Comparison of ENCODE assay signal across 20 cellular contexts in the genomic region with DNA sequence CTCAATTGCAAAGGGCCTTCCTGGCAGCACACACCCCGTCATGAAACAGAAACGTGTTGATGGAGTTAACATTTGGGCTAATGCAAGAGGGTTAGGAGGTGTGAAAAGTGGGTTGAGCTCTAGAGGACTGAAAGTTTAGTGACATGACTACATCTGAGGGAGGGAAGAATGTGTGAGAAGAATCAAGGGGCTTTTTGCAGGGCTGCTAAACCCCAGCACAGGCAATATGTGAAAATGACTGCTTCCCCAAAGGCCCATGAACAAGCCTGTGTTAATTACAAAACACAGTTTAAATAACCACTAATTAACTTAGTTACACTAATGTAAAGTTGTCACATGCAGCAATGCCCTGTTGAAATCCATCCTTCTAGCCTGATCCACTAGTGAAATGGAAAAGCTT.
DNase-seq lines count a peak whose midpoint lies in the region; ATAC-seq and TF ChIP-seq lines count a peak whose summit lies in the region.
"Had no signal": no experiment of that assay in that cellular context is flagged by ENCODE, and none has a peak within 500 bp of the region (broad histone marks: within the 10 kb centered on the region; RNA-seq: fewer than 3 reads in every experiment).

No MANE protein-coding gene starts in this region.

- H3K9me3 Mint-ChIP-seq in activated T-cell treated with anti-CD3 and anti-CD28 coated beads, Interleukin-2, amount 50 U/mL, for 4 hours, result no peaks in the 10 kb centered on the region
- no peaks in the 10 kb centered on the region for H3K9me3 Mint-ChIP-seq in stimulated activated memory B cell treated with anti-CD40 and anti-IgM and Interleukin-4, amounts not matched to agents 10 μg/mL and 1 μg/mL and 100 μg/mL, for 72 hours
- H3K9me3 Mint-ChIP-seq: dendritic cell treated with granulocyte-macrophage colony-stimulating factor and Interleukin-4, amounts not matched to agents 40 ng/mL and 50 ng/mL, for 4 days had no signal

- H3K4me1 Mint-ChIP-seq in activated T-cell treated with anti-CD3 and anti-CD28 coated beads, Interleukin-2, amount 50 U/mL, for 4 hours (ENCODE audit: low read depth), result peaks cover 8% of the 10 kb centered on the region
- H3K4me1 Mint-ChIP-seq in stimulated activated memory B cell treated with anti-CD40 and anti-IgM and Interleukin-4, amounts not matched to agents 10 μg/mL and 1 μg/mL and 100 μg/mL, for 72 hours, result no peaks in the 10 kb centered on the region

- ATAC-seq in activated T-cell treated with anti-CD3 and anti-CD28 coated beads, Interleukin-2, amount 50 U/mL, for 4 hours, result peak; percentile 43 to 77
- peak; percentile 32 for ATAC-seq in GM19468 (IDR thresholded peaks at IDR 0.05; ENCODE audit: extremely low read depth, unreplicated experiment)
- ATAC-seq in stimulated activated memory B cell treated with anti-CD40 and anti-IgM and Interleukin-4, amounts not matched to agents 10 μg/mL and 1 μg/mL and 100 μg/mL, for 72 hours, result peak; percentile 34

- H3K27ac Mint-ChIP-seq in stimulated activated memory B cell treated with anti-CD40 and anti-IgM and Interleukin-4, amounts not matched to agents 10 μg/mL and 1 μg/mL and 100 μg/mL, for 72 hours, result no peak overlapping the region
- H3K27ac Mint-ChIP-seq: dendritic cell treated with granulocyte-macrophage colony-stimulating factor and Interleukin-4, amounts not matched to agents 40 ng/mL and 50 ng/mL, for 4 days had no signal

- no peak overlapping the region for H3K27ac ChIP-seq in WERI-Rb-1
- H3K27ac ChIP-seq: ovary, SK-N-MC, upper lobe of left lung, VCaP had no signal

- H3K4me3 ChIP-seq in WERI-Rb-1 (ENCODE audit: low read depth, low read length), result no peak overlapping the region
- H3K4me3 ChIP-seq: ovary, SK-N-MC, upper lobe of left lung had no signal

- no peaks in the 10 kb centered on the region for H3K36me3 ChIP-seq in WERI-Rb-1
- H3K36me3 ChIP-seq: ovary had no signal

- H3K9me3 ChIP-seq in WERI-Rb-1 (ENCODE audit: severe bottlenecking), result no peaks in the 10 kb centered on the region
- H3K9me3 ChIP-seq: ovary, upper lobe of left lung had no signal

- H3K36me3 Mint-ChIP-seq in activated T-cell treated with anti-CD3 and anti-CD28 coated beads, Interleukin-2, amount 50 U/mL, for 4 hours (ENCODE audit: insufficient read depth), result peaks cover 19% of the 10 kb centered on the region
- peaks cover 39% of the 10 kb centered on the region for H3K36me3 Mint-ChIP-seq in stimulated activated memory B cell treated with anti-CD40 and anti-IgM and Interleukin-4, amounts not matched to agents 10 μg/mL and 1 μg/mL and 100 μg/mL, for 72 hours

- no peak for TF ChIP-seq CTCF in WERI-Rb-1 (IDR thresholded peaks at IDR 0.05; ENCODE audit: low read depth, low read length)

- no peaks in the 10 kb centered on the region for H3K27me3 ChIP-seq in WERI-Rb-1 (ENCODE audit: insufficient read depth, low read depth, severe bottlenecking)
- H3K27me3 ChIP-seq: ovary, upper lobe of left lung had no signal

- no peak overlapping the region for H3K4me3 Mint-ChIP-seq in activated T-cell treated with anti-CD3 and anti-CD28 coated beads, Interleukin-2, amount 50 U/mL, for 4 hours
- H3K4me3 Mint-ChIP-seq in stimulated activated memory B cell treated with anti-CD40 and anti-IgM and Interleukin-4, amounts not matched to agents 10 μg/mL and 1 μg/mL and 100 μg/mL, for 72 hours, result no peak overlapping the region
- H3K4me3 Mint-ChIP-seq: dendritic cell treated with granulocyte-macrophage colony-stimulating factor and Interleukin-4, amounts not matched to agents 40 ng/mL and 50 ng/mL, for 4 days had no signal

- no peaks in the 10 kb centered on the region for H3K27me3 Mint-ChIP-seq in activated T-cell treated with anti-CD3 and anti-CD28 coated beads, Interleukin-2, amount 50 U/mL, for 4 hours (ENCODE audit: low read depth)
- no peaks in the 10 kb centered on the region for H3K27me3 Mint-ChIP-seq in stimulated activated memory B cell treated with anti-CD40 and anti-IgM and Interleukin-4, amounts not matched to agents 10 μg/mL and 1 μg/mL and 100 μg/mL, for 72 hours
- H3K27me3 Mint-ChIP-seq: dendritic cell treated with granulocyte-macrophage colony-stimulating factor and Interleukin-4, amounts not matched to agents 40 ng/mL and 50 ng/mL, for 4 days had no signal

- DNase-seq in activated T-cell treated with anti-CD3 and anti-CD28 coated beads, Interleukin-2, amount 50 U/mL, for 4 hours, result no peak
- no peak for DNase-seq in activated T-cell treated with anti-CD3 and anti-CD28 coated beads, Interleukin-2, amount 50 U/mL, for 48 hours
- peak; percentile 7 for DNase-seq in NK-92 (lab: John Stamatoyannopoulos, UW; ENCODE audit: unreplicated experiment)
- DNase-seq in hepatic stellate cell (ENCODE audit: low spot score), result no peak
- no peak for DNase-seq in NCI-H146 treated with DMSO at 0.1 percent for 48 hours (lab: John Stamatoyannopoulos, UW; ENCODE audit: unreplicated experiment)
- no peak for DNase-seq in WERI-Rb-1
- DNase-seq: AML-193; anterior cingulate cortex; DMS79; MM.1S; NCI-H1436 treated with DMSO at 0.1 percent for 48 hours; NCI-H524; ovary; stimulated activated CD4-positive, alpha-beta T cell treated with anti-CD3 and anti-CD28 coated beads, Interleukin-4, amount 100 ng/mL, for 24 hours; upper lobe of left lung had no signal
